Comparison of ENCODE assay signal across 8 cellular contexts in genomic region chr10:28179490-28180099, GRCh38.
DNase-seq lines count a peak whose midpoint lies in the region; ATAC-seq, FAIRE-seq and TF ChIP-seq lines count a peak whose summit lies in the region.

No MANE protein-coding gene starts in this region.

- H3K27me3 Mint-ChIP-seq in activated T-cell treated with anti-CD3 and anti-CD28 coated beads, Interleukin-2, amount 50 U/mL, for 24 hours: no peaks in the 10 kb centered on the region
- no peaks in the 10 kb centered on the region for H3K27me3 Mint-ChIP-seq in activated CD8-positive, alpha-beta T cell treated with anti-CD3 and anti-CD28 coated beads, Interleukin-2, amount 10 ng/mL, durations not matched to agents 7 days and 5 days (ENCODE audit: low read depth)

- peak; percentile 72 for TF ChIP-seq CTCF in parathyroid adenoma (IDR thresholded peaks at IDR 0.05)

- CTCF ChIA-PET in activated CD8-positive, alpha-beta T cell treated with anti-CD3 and anti-CD28 coated beads, Interleukin-2, amount 10 ng/mL, durations not matched to agents 7 days and 5 days (lab: Charles Lee): interaction anchor here (0.8 to 2.6 kb wide), 15 partner anchors 11 to 441 kb away, joined by 3 to 22 read pairs (median 4); partner anchors contain the start of gene MPP7

- no peaks in the 10 kb centered on the region for H3K79me2 ChIP-seq in parathyroid adenoma

- peaks cover 37% of the 10 kb centered on the region for H3K4me1 Mint-ChIP-seq in activated T-cell treated with anti-CD3 and anti-CD28 coated beads, Interleukin-2, amount 50 U/mL, for 24 hours (ENCODE audit: low read depth)
- H3K4me1 Mint-ChIP-seq in activated CD8-positive, alpha-beta T cell treated with anti-CD3 and anti-CD28 coated beads, Interleukin-2, amount 10 ng/mL, durations not matched to agents 7 days and 5 days (ENCODE audit: low read depth): peaks cover 18% of the 10 kb centered on the region

- H3K4me1 ChIP-seq in parathyroid adenoma: no peaks in the 10 kb centered on the region

- no peaks in the 10 kb centered on the region for H3K36me3 Mint-ChIP-seq in activated T-cell treated with anti-CD3 and anti-CD28 coated beads, Interleukin-2, amount 50 U/mL, for 24 hours (ENCODE audit: low read depth)
- peaks cover 1% of the 10 kb centered on the region for H3K36me3 Mint-ChIP-seq in activated CD8-positive, alpha-beta T cell treated with anti-CD3 and anti-CD28 coated beads, Interleukin-2, amount 10 ng/mL, durations not matched to agents 7 days and 5 days (ENCODE audit: low read depth)

- H3K9me3 ChIP-seq in parathyroid adenoma (ENCODE audit: control insufficient read depth, low read length): no peaks in the 10 kb centered on the region

- H3K27me3 ChIP-seq in parathyroid adenoma (ENCODE audit: control insufficient read depth, insufficient read depth, low read length): no peaks in the 10 kb centered on the region

- FAIRE-seq in H54 (lab: Jason Lieb, UNC): peak; percentile 96

- no peak overlapping the region for H3K4me2 ChIP-seq in parathyroid adenoma (ENCODE audit: low read length)

- no peak overlapping the region for H2AFZ ChIP-seq in parathyroid adenoma

- H3K4me3 ChIP-seq in parathyroid adenoma (ENCODE audit: low read depth, low read length): no peak overlapping the region

- H3K4me3 Mint-ChIP-seq in activated T-cell treated with anti-CD3 and anti-CD28 coated beads, Interleukin-2, amount 50 U/mL, for 24 hours: no peak overlapping the region
- no peak overlapping the region for H3K4me3 Mint-ChIP-seq in activated CD8-positive, alpha-beta T cell treated with anti-CD3 and anti-CD28 coated beads, Interleukin-2, amount 10 ng/mL, durations not matched to agents 7 days and 5 days

- POLR2A ChIA-PET in activated CD8-positive, alpha-beta T cell treated with anti-CD3 and anti-CD28 coated beads, Interleukin-2, amount 10 ng/mL, durations not matched to agents 7 days and 5 days (lab: Charles Lee): interaction anchor here (0.8 kb wide), 1 partner anchor 317 kb away, joined by 3 read pairs; no protein-coding TSS in a partner anchor

- no peak overlapping the region for H3K27ac ChIP-seq in parathyroid adenoma

- DNase-seq in activated T-cell treated with anti-CD3 and anti-CD28 coated beads for 4 hours (peak; percentile 17), H54 (ENCODE audit: insufficient read length, low spot score) (no peak), NCI-H2196 treated with DMSO at 0.1 percent for 48 hours (lab: John Stamatoyannopoulos, UW; ENCODE audit: unreplicated experiment) (peak; percentile 10), germinal center (ENCODE audit: low spot score) (peak; percentile 9)
- no peak for DNase-seq in activated T-cell treated with anti-CD3 and anti-CD28 coated beads, Interleukin-2, amount 50 U/mL, for 24 hours
- DNase-seq in activated CD8-positive, alpha-beta T cell treated with anti-CD3 and anti-CD28 coated beads, Interleukin-2, amount 10 ng/mL, durations not matched to agents 7 days and 5 days: peak; percentile 68

- no peak for TF ChIP-seq POLR2A in H54 (IDR thresholded peaks at IDR 0.05; ENCODE audit: low read depth, low read length)

- no peak overlapping the region for H3K9ac ChIP-seq in parathyroid adenoma

- ATAC-seq in activated CD8-positive, alpha-beta T cell treated with anti-CD3 and anti-CD28 coated beads, Interleukin-2, amount 10 ng/mL, durations not matched to agents 7 days and 5 days: peak; percentile 50
- ATAC-seq in HG03095 (IDR thresholded peaks at IDR 0.05; ENCODE audit: unreplicated experiment): no peak

- no peaks in the 10 kb centered on the region for H3K9me3 Mint-ChIP-seq in activated T-cell treated with anti-CD3 and anti-CD28 coated beads, Interleukin-2, amount 50 U/mL, for 24 hours
- no peaks in the 10 kb centered on the region for H3K9me3 Mint-ChIP-seq in activated CD8-positive, alpha-beta T cell treated with anti-CD3 and anti-CD28 coated beads, Interleukin-2, amount 10 ng/mL, durations not matched to agents 7 days and 5 days (ENCODE audit: insufficient read depth)

- H3K27ac Mint-ChIP-seq in activated T-cell treated with anti-CD3 and anti-CD28 coated beads, Interleukin-2, amount 50 U/mL, for 24 hours: no peak overlapping the region
- H3K27ac Mint-ChIP-seq in activated CD8-positive, alpha-beta T cell treated with anti-CD3 and anti-CD28 coated beads, Interleukin-2, amount 10 ng/mL, durations not matched to agents 7 days and 5 days: no peak overlapping the region

- H3K36me3 ChIP-seq in parathyroid adenoma (ENCODE audit: control insufficient read depth, insufficient read depth, low read length): no peaks in the 10 kb centered on the region

Comparison
In these comparisons a context has a peak if more than half of its experiments do, and no peak if none do; other contexts are left out.
1. DNase-seq: peak in activated T-cell treated with anti-CD3 and anti-CD28 coated beads for 4 hours (single experiment), NCI-H2196 treated with DMSO at 0.1 percent for 48 hours (single experiment), activated CD8-positive, alpha-beta T cell treated with anti-CD3 and anti-CD28 coated beads, Interleukin-2, amount 10 ng/mL, durations not matched to agents 7 days and 5 days (single experiment) and germinal center (single experiment); none in activated T-cell treated with anti-CD3 and anti-CD28 coated beads, Interleukin-2, amount 50 U/mL, for 24 hours (single experiment) and H54 (single experiment).